In genomic region chr17:21348926-21349261, GRCh38 we compare ENCODE assay signal across 8 cellular contexts. TPM values are rescaled to one million over a fixed set of nuclear protein-coding genes. Genes with fewer than 3 reads are reported as not detected.
DNase-seq lines count a peak whose midpoint lies in the region; ATAC-seq, FAIRE-seq and TF ChIP-seq lines count a peak whose summit lies in the region.
"Not testable (repeated sequence)": the region's sequence is repeated elsewhere in the genome, so short reads cannot be mapped to it uniquely, and the experiment has no call there.

No MANE protein-coding gene starts in this region.

- not testable (repeated sequence) for H2AFZ ChIP-seq in OCI-LY1 (ENCODE audit: low read length)

- H3F3A ChIP-seq in OCI-LY1 (ENCODE audit: insufficient read depth, low read length), result not testable (repeated sequence)

- DNase-seq in GM12892 (ENCODE audit: insufficient read length), result not testable (repeated sequence)
- peak; percentile 10 for DNase-seq in activated effector memory CD4-positive, alpha-beta T cell treated with anti-CD3 and anti-CD28 coated beads, Interleukin-2, amount 50 U/mL, for 16 hours
- DNase-seq in lower lobe of right lung (peak; percentile 31), spleen (peak; percentile 48)

- H3K36me3 ChIP-seq in BLaER1 treated with 17β-estradiol and CSF1 and Interleukin-3, amounts not matched to agents 10 nM and 100 nM; OCI-LY1 (ENCODE audit: insufficient read depth, low read length); lower lobe of right lung; spleen: not testable (repeated sequence)

- WGBS in spleen, 5 donors, result 65 to 82% (median 80%) methylated on average over 4 to 6 of the region's 7 CpGs

- not testable (repeated sequence) for H3K4me3 ChIP-seq in BLaER1 treated with 17β-estradiol and CSF1 and Interleukin-3, amounts not matched to agents 10 nM and 100 nM; OCI-LY1 (ENCODE audit: low read depth, low read length, poor library complexity, severe bottlenecking); lower lobe of right lung; spleen

- peak; percentile 6 for ATAC-seq in GM19395 (IDR thresholded peaks at IDR 0.05; ENCODE audit: unreplicated experiment)
- ATAC-seq in HG03521 (IDR thresholded peaks at IDR 0.05; ENCODE audit: unreplicated experiment), result peak; percentile 16
- peak in 1 of 2 donors; percentile 1 for ATAC-seq in lower lobe of right lung

- H3K4me1 ChIP-seq in BLaER1 treated with 17β-estradiol and CSF1 and Interleukin-3, amounts not matched to agents 10 nM and 100 nM, result peaks cover 9 to 78% (median 68%) of the 10 kb centered on the region in 10 experiments; a peak in 19 of 20 replicates
- H3K4me1 ChIP-seq in OCI-LY1 (ENCODE audit: insufficient read depth, low read length, severe bottlenecking), result peaks cover 40% of the 10 kb centered on the region
- H3K4me1 ChIP-seq in lower lobe of right lung, spleen: not testable (repeated sequence)

- not testable (repeated sequence) for H3K79me2 ChIP-seq in OCI-LY1 (ENCODE audit: insufficient read depth, low read length)

- not testable (repeated sequence) for H3K9me3 ChIP-seq in BLaER1 treated with 17β-estradiol and CSF1 and Interleukin-3, amounts not matched to agents 10 nM and 100 nM (replicated peaks in 1 of 11); OCI-LY1 (ENCODE audit: low read length); lower lobe of right lung; spleen

- not testable (repeated sequence) for H4K20me1 ChIP-seq in BLaER1 treated with 17β-estradiol and CSF1 and Interleukin-3, amounts not matched to agents 10 nM and 100 nM; OCI-LY1 (ENCODE audit: insufficient read depth, low read length)

- not testable (repeated sequence) for H3K9ac ChIP-seq in BLaER1 treated with 17β-estradiol and CSF1 and Interleukin-3, amounts not matched to agents 10 nM and 100 nM; OCI-LY1 (ENCODE audit: low read length)

- intact Hi-C loops in lower lobe of right lung (cut with DNase I); spleen (cut with DNase I; ENCODE audit: low total_unique reads): not testable (repeated sequence)

- peak overlapping the region in 9 of 11 experiments; percentile 32 to 74 (median 46); a peak in 12 of 22 replicates for H3K4me2 ChIP-seq in BLaER1 treated with 17β-estradiol and CSF1 and Interleukin-3, amounts not matched to agents 10 nM and 100 nM
- not testable (repeated sequence) for H3K4me2 ChIP-seq in OCI-LY1 (ENCODE audit: low read length)

- not testable (repeated sequence) for H3K27me3 ChIP-seq in BLaER1 treated with 17β-estradiol and CSF1 and Interleukin-3, amounts not matched to agents 10 nM and 100 nM; OCI-LY1 (ENCODE audit: insufficient read depth, low read length); lower lobe of right lung (ENCODE audit: low read depth); spleen (replicated peaks in 1 of 7)

- peak; percentile 17 for FAIRE-seq in GM12892 (lab: Jason Lieb, UNC)

- H3K27ac ChIP-seq in BLaER1 treated with 17β-estradiol and CSF1 and Interleukin-3, amounts not matched to agents 10 nM and 100 nM, result peak overlapping the region in 1 of 11 experiments; percentile 25; a peak in 1 of 22 replicates
- peak overlapping the region; percentile 88 for H3K27ac ChIP-seq in OCI-LY1 (ENCODE audit: low read depth, low read length, poor library complexity, severe bottlenecking)
- H3K27ac ChIP-seq in lower lobe of right lung, spleen: not testable (repeated sequence)

- TF ChIP-seq POLR2A in GM12892 (IDR thresholded peaks at IDR 0.05; ENCODE audit: low read depth, low read length); spleen (IDR thresholded peaks at IDR 0.05): not testable (repeated sequence)

- TF ChIP-seq CTCF in OCI-LY1 (IDR thresholded peaks at IDR 0.05; ENCODE audit: low read length); lower lobe of right lung (IDR thresholded peaks at IDR 0.05); spleen (IDR thresholded peaks at IDR 0.05 in 8 of 11, conservative IDR thresholded peaks at IDR 0.05 in 3 of 11): not testable (repeated sequence)

- H3K9me2 ChIP-seq in OCI-LY1 (ENCODE audit: low read depth, low read length), result not testable (repeated sequence)

RNA-seq across cellular contexts. Expression of gene KCNJ12, which starts 27.3 kb away (rescaled TPM):
- not detected for polyA plus RNA-seq in GM12892 (2012; ENCODE audit: missing spikeins)
- 1.9 TPM for total RNA-seq in lower lobe of right lung
- 1 to 10 TPM; 1.0 to 4.8 (median 2.6) TPM for total RNA-seq in spleen
- polyA plus RNA-seq in spleen, result under 1 TPM; 0.11 to 0.77 (median 0.12) TPM
